Comparison of ENCODE assay signal across 1 cellular context in genomic region chr2:8212239-8212638, GRCh38.
TF ChIP-seq lines count a peak whose summit lies in the region.

No MANE protein-coding gene starts in this region.

TF ChIP-seq in HCT116, 20 proteins besides CTCF, POLR2A, EP300 and RAD21 (continued from another document):
- no peak for TF ChIP-seq YY1 (IDR thresholded peaks at IDR 0.05; ENCODE audit: extremely low read depth, insufficient replicate concordance, low read depth, low read length)
- peak; percentile 67 for TF ChIP-seq CEBPB (IDR thresholded peaks at IDR 0.05; ENCODE audit: low read depth)
TF ChIP-seq in HCT116: peak in this region for 3.
